ENCODE assay signal across 26 cellular contexts in the genomic region with DNA sequence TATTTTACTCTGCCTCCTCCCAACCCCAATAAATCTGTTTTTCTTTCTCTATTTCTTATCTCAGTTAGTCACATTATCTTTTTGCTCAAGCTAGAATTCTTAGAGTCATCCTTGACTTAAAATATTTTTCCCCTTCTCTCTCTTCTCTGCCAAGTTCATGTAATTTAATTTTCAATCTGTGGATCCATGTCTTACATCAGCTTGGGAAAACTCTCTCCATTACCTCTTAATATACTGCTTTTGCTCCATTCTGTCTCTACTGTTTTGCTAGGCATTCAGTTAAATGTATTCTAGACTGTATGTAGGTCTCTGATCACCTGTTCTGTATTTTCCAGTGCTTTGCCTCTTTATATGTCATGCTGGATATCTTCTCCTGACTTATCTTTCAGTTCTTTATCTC. TPM values are rescaled to one million over a fixed set of nuclear protein-coding genes. Genes with fewer than 3 reads are reported as not detected.
"Had no signal": no experiment of that assay in that cellular context is flagged by ENCODE, and none has a peak within 500 bp of the region (broad histone marks: within the 10 kb centered on the region; RNA-seq: fewer than 3 reads in every experiment).

No MANE protein-coding gene starts in this region.

- H3K4me1 ChIP-seq: stomach, suprapubic skin, testis, thyroid gland, tibial artery, tibial nerve, transverse colon, upper lobe of left lung, upper lobe of right lung, uterus, vagina had no signal

- DNase-seq: stimulated activated CD4-positive, alpha-beta T cell treated with anti-CD3 and anti-CD28 coated beads, Interleukin-2, amount 100 ng/mL, for 48 hours; stimulated activated CD4-positive, alpha-beta T cell treated with anti-CD3 and anti-CD28 coated beads, Interleukin-4, amount 100 ng/mL, for 1 hour; stimulated activated CD4-positive, alpha-beta T cell treated with anti-CD3 and anti-CD28 coated beads, Interleukin-4, amount 100 ng/mL, for 4 hours; stimulated activated CD8-positive, alpha-beta memory T cell treated with anti-CD3 and anti-CD28 coated beads, Interleukin-4, amount 100 ng/mL, for 48 hours; stimulated activated naive B cell treated with anti-CD40 and anti-IgM and Interleukin-4, amounts not matched to agents 10 μg/mL and 1 μg/mL and 100 μg/mL, for 72 hours; stimulated activated naive CD4-positive, alpha-beta T cell; stimulated activated naive CD4-positive, alpha-beta T cell treated with Interleukin-2 at 50 U/mL for 16 hours; stimulated activated naive CD8-positive, alpha-beta T cell treated with anti-CD3 and anti-CD28 coated beads, Interleukin-15, amount 100 ng/mL, for 72 hours; stimulated activated naive CD8-positive, alpha-beta T cell treated with anti-CD3 and anti-CD28 coated beads, Interleukin-15, Interleukin-2, amounts not matched to agents 100 U/mL and 50 U/mL, for 24 hours; stomach; substantia nigra; testis; thyroid gland; tibial artery; transverse colon; trophoblast cell; upper lobe of left lung; upper lobe of right lung; uterus had no signal

- H3K36me3 ChIP-seq: stomach, suprapubic skin, thoracic aorta, thyroid gland, tibial artery, tibial nerve, transverse colon, upper lobe of left lung, upper lobe of right lung, uterus, vagina had no signal

- H3K27me3 ChIP-seq: stomach, suprapubic skin, testis, thyroid gland, tibial artery, tibial nerve, transverse colon, upper lobe of left lung, upper lobe of right lung, uterus, vagina had no signal

- ATAC-seq: stimulated activated effector memory CD8-positive, alpha-beta T cell treated with anti-CD3 and anti-CD28 coated beads, Interleukin-12 subunit alpha, Interleukin-12 subunit beta, amount 100 ng/mL, for 72 hours; stimulated activated memory B cell treated with anti-CD40 and anti-IgM and Interleukin-4, amounts not matched to agents 10 μg/mL and 1 μg/mL and 100 μg/mL, for 72 hours; stimulated activated naive B cell treated with anti-CD40 and anti-IgM and Interleukin-4, amounts not matched to agents 10 μg/mL and 1 μg/mL and 100 μg/mL, for 72 hours; stimulated activated naive CD8-positive, alpha-beta T cell treated with anti-CD3 and anti-CD28 coated beads, Interleukin-15, amount 100 ng/mL, for 72 hours; stimulated activated naive CD8-positive, alpha-beta T cell treated with anti-CD3 and anti-CD28 coated beads, Interleukin-15, Interleukin-2, amounts not matched to agents 100 U/mL and 50 U/mL, for 24 hours; upper lobe of right lung had no signal

- H3K27ac ChIP-seq: stomach, suprapubic skin, testis, thoracic aorta, thyroid gland, tibial artery, tibial nerve, transverse colon, upper lobe of left lung, upper lobe of right lung, uterus, vagina had no signal

- H3K4me3 ChIP-seq: stomach, suprapubic skin, testis, thoracic aorta, thyroid gland, tibial artery, tibial nerve, transverse colon, upper lobe of left lung, upper lobe of right lung, uterus, vagina had no signal

- H3K9me3 ChIP-seq: stomach, suprapubic skin, testis, thoracic aorta, thyroid gland, upper lobe of left lung, upper lobe of right lung, uterus, vagina had no signal

RNA-seq across cellular contexts. Expression of gene NR1H4, which starts 51.0 kb away (rescaled TPM):
- total RNA-seq: subcutaneous adipose tissue, suprapubic skin, thyroid gland, tibial nerve, upper lobe of right lung, vagina had no signal
